In the genomic region with DNA sequence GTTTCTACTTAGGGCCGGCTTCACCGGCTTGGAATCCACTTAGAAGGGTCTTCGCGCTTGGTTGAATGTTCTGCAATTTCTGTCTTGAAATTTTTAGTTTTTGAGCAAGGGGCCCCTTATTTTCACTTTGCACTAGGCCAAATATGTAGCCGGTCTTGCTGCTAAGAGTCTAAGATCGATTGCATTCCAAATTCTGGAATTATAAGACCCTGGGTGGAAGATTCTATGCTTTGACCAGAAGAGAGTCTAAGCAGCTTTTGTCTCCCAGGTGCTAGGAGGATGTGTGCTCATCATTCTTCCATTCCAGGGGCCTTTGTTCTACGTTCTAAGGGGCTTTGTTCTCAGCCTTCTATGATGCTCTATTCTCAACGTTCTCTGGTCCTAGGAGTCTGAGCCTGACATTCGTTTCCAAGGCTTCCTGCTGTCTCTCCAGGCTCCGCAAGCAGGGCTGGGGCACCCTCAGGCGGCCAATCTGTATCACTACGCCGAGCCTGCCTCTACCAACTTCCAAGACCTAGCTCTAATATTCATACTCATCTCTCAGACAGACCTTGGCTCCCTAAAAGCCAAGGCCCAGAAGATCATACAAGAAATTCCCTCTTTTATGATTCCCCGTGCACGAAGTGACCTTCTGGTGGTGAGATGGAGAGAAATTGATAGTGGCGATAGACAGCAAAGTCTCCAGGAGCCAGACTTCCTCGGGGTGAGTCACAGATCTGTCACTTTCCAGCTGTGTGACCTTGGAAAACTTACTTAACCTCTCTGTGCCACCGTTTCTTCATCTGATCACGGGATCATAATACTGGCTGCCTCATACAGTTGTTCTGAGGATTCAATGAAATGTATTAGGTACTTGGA, we compare ENCODE assay signal across 8 cellular contexts. TPM values are rescaled to one million over a fixed set of nuclear protein-coding genes. Genes with fewer than 3 reads are reported as not detected.
DNase-seq lines count a peak whose midpoint lies in the region; ATAC-seq and TF ChIP-seq lines count a peak whose summit lies in the region.

No MANE protein-coding gene starts in this region.

- peaks cover 22% of the 10 kb centered on the region for H3K4me1 ChIP-seq in testis

- no peaks in the 10 kb centered on the region for H3K9me2 ChIP-seq in SU-DHL-6 (replicated peaks; ENCODE audit: insufficient read depth, low read length)

- H3K4me1 Mint-ChIP-seq in activated naive CD8-positive, alpha-beta T cell treated with anti-CD3 and anti-CD28 coated beads for 36 hours: peaks cover 22% of the 10 kb centered on the region
- H3K4me1 Mint-ChIP-seq in glutamatergic neuron (ENCODE audit: low read depth, unreplicated experiment) (peaks cover 5% of the 10 kb centered on the region), osteocyte (ENCODE audit: unreplicated experiment) (peaks cover 18% of the 10 kb centered on the region)

- H3K9me3 ChIP-seq in SU-DHL-6 (ENCODE audit: insufficient read depth, low read length) (no peaks in the 10 kb centered on the region), testis (no peaks in the 10 kb centered on the region)

- intact Hi-C loops in testis (cut with DNase I; ENCODE audit: low total_unique reads): loop anchor here (2.0 kb wide), 1 partner anchor 49 kb away; no protein-coding TSS in a partner anchor

- no peak for TF ChIP-seq POLR2A in testis (IDR thresholded peaks at IDR 0.05)

- ATAC-seq in GM21737 (IDR thresholded peaks at IDR 0.05; ENCODE audit: unreplicated experiment): no peak

- H3F3A ChIP-seq in SU-DHL-6 (ENCODE audit: insufficient read depth): peaks cover 4% of the 10 kb centered on the region

- no peaks in the 10 kb centered on the region for H4K20me1 ChIP-seq in SU-DHL-6 (ENCODE audit: low read depth, low read length)

- no peaks in the 10 kb centered on the region for H3K36me3 ChIP-seq in SU-DHL-6 (ENCODE audit: low read length)
- no peaks in the 10 kb centered on the region for H3K36me3 ChIP-seq in testis (ENCODE audit: low read depth, missing control alignments)

- no peak overlapping the region for H3K9ac ChIP-seq in SU-DHL-6 (ENCODE audit: low read length)

- H3K27ac ChIP-seq in SU-DHL-6 (ENCODE audit: low read depth, low read length) (no peak overlapping the region), testis (peak overlapping the region; percentile 60 to 85)

- peak overlapping the region; percentile 58 for H3K4me2 ChIP-seq in SU-DHL-6 (ENCODE audit: low read depth, low read length, poor library complexity, severe bottlenecking)

- peak overlapping the region; percentile 78 for H3K27ac Mint-ChIP-seq in activated naive CD8-positive, alpha-beta T cell treated with anti-CD3 and anti-CD28 coated beads for 36 hours
- H3K27ac Mint-ChIP-seq in glutamatergic neuron (ENCODE audit: unreplicated experiment): peak overlapping the region; percentile 99
- H3K27ac Mint-ChIP-seq in osteocyte (ENCODE audit: unreplicated experiment): peak overlapping the region; percentile 92

- TF ChIP-seq CTCF in GM12864 (IDR thresholded peaks at IDR 0.05; ENCODE audit: low read depth, low read length, missing control alignments): peak; percentile 93
- peak; percentile 85 for TF ChIP-seq CTCF in SU-DHL-6 (IDR thresholded peaks at IDR 0.05; ENCODE audit: insufficient read depth, low read length, poor library complexity, severe bottlenecking)
- peak; percentile 65 for TF ChIP-seq CTCF in glutamatergic neuron (IDR thresholded peaks at IDR 0.05; ENCODE audit: partially characterized antibody, unreplicated experiment)
- peak; percentile 98 for TF ChIP-seq CTCF in osteocyte (IDR thresholded peaks at IDR 0.05)
- peak; percentile 73 to 79 (median 76) for TF ChIP-seq CTCF in testis (IDR thresholded peaks at IDR 0.05)

- peaks cover 27% of the 10 kb centered on the region for H3K27me3 Mint-ChIP-seq in activated naive CD8-positive, alpha-beta T cell treated with anti-CD3 and anti-CD28 coated beads for 36 hours
- no peaks in the 10 kb centered on the region for H3K27me3 Mint-ChIP-seq in glutamatergic neuron (ENCODE audit: unreplicated experiment)
- H3K27me3 Mint-ChIP-seq in osteocyte (ENCODE audit: unreplicated experiment): no peaks in the 10 kb centered on the region

- H3K27me3 ChIP-seq in SU-DHL-6 (ENCODE audit: low read length) (no peaks in the 10 kb centered on the region), testis (no peaks in the 10 kb centered on the region)

- 1 to 4% methylated on average over 17 to 19 of the region's 19 CpGs for WGBS in testis, 2 donors

- no peaks in the 10 kb centered on the region for H3K79me2 ChIP-seq in SU-DHL-6 (ENCODE audit: insufficient read depth, low read length)

- no peaks in the 10 kb centered on the region for H3K9me3 Mint-ChIP-seq in activated naive CD8-positive, alpha-beta T cell treated with anti-CD3 and anti-CD28 coated beads for 36 hours
- peaks cover 2% of the 10 kb centered on the region for H3K9me3 Mint-ChIP-seq in glutamatergic neuron (ENCODE audit: unreplicated experiment)
- H3K9me3 Mint-ChIP-seq in osteocyte (ENCODE audit: unreplicated experiment): no peaks in the 10 kb centered on the region

- H2AFZ ChIP-seq in SU-DHL-6 (ENCODE audit: low read depth, low read length, severe bottlenecking): peak overlapping the region; percentile 6

- DNase-seq in GM12864 (ENCODE audit: low read depth) (no peak), NCI-H1105 (lab: John Stamatoyannopoulos, UW) (peak; percentile 79), glutamatergic neuron (peak; percentile 86), osteocyte (ENCODE audit: extremely low spot score, unreplicated experiment) (peak; percentile 94), testis (peak; percentile 92)
- peak; percentile 80 for DNase-seq in activated naive CD8-positive, alpha-beta T cell treated with anti-CD3 and anti-CD28 coated beads for 36 hours

- peak overlapping the region; percentile 71 for H3K4me3 Mint-ChIP-seq in activated naive CD8-positive, alpha-beta T cell treated with anti-CD3 and anti-CD28 coated beads for 36 hours
- peak overlapping the region; percentile 83 for H3K4me3 Mint-ChIP-seq in glutamatergic neuron (ENCODE audit: unreplicated experiment)
- peak overlapping the region; percentile 76 for H3K4me3 Mint-ChIP-seq in osteocyte (ENCODE audit: unreplicated experiment)

- H3K4me3 ChIP-seq in GM12864 (ENCODE audit: low read depth, low read length) (peak overlapping the region; percentile 36), SU-DHL-6 (ENCODE audit: insufficient read depth, low read length, poor library complexity, severe bottlenecking) (peak overlapping the region; percentile 37), testis (peak overlapping the region; percentile 36 to 37)

- H3K36me3 Mint-ChIP-seq in activated naive CD8-positive, alpha-beta T cell treated with anti-CD3 and anti-CD28 coated beads for 36 hours: peaks cover under 1% of the 10 kb centered on the region
- H3K36me3 Mint-ChIP-seq in glutamatergic neuron (ENCODE audit: unreplicated experiment) (no peaks in the 10 kb centered on the region), osteocyte (ENCODE audit: unreplicated experiment) (no peaks in the 10 kb centered on the region)

RNA-seq across cellular contexts. Expression of gene DACT3, which starts 1.0 kb away (rescaled TPM):
- 1 to 10 TPM; 3.7 to 3.9 TPM for total RNA-seq in activated naive CD8-positive, alpha-beta T cell treated with anti-CD3 and anti-CD28 coated beads for 36 hours
- total RNA-seq in glutamatergic neuron (ENCODE audit: unreplicated experiment): 55.1 TPM
- total RNA-seq in osteocyte: 11.2 and 11.5 TPM in 2 replicates
- 10 to 100 TPM; 17.2 to 30.6 TPM for total RNA-seq in testis
- polyA plus RNA-seq in testis (ENCODE audit: insufficient read depth, low read depth, low replicate concordance): 19.8 TPM

RNA-seq across cellular contexts. Expression of gene GNG8, which starts 26.0 kb away (rescaled TPM):
- 10 to 100 TPM; 20.4 to 21.3 TPM for total RNA-seq in activated naive CD8-positive, alpha-beta T cell treated with anti-CD3 and anti-CD28 coated beads for 36 hours
- total RNA-seq in glutamatergic neuron (ENCODE audit: unreplicated experiment): 54.6 TPM
- not detected in 2 replicates for total RNA-seq in osteocyte
- total RNA-seq in testis: not detected
- polyA plus RNA-seq in testis (ENCODE audit: insufficient read depth, low read depth, low replicate concordance): not detected

RNA-seq across cellular contexts. Expression of gene PTGIR, which starts 37.1 kb away (rescaled TPM):
- total RNA-seq in activated naive CD8-positive, alpha-beta T cell treated with anti-CD3 and anti-CD28 coated beads for 36 hours: 10 to 100 TPM; 43.9 to 46.7 TPM
- total RNA-seq in glutamatergic neuron (ENCODE audit: unreplicated experiment) (0.27 TPM), osteocyte (0.31 and 0.38 TPM in 2 replicates), testis (under 1 TPM; 0.63 to 0.87 TPM)
- polyA plus RNA-seq in testis (ENCODE audit: insufficient read depth, low read depth, low replicate concordance): 1.0 TPM

RNA-seq across cellular contexts. Expression of gene PRKD2, which starts 55.0 kb away (rescaled TPM):
- total RNA-seq in activated naive CD8-positive, alpha-beta T cell treated with anti-CD3 and anti-CD28 coated beads for 36 hours: 10 to 100 TPM; 68.6 to 76.2 TPM
- 54.7 TPM for total RNA-seq in glutamatergic neuron (ENCODE audit: unreplicated experiment)
- 41.9 and 43.9 TPM in 2 replicates for total RNA-seq in osteocyte
- total RNA-seq in testis: 10 to 100 TPM; 25.6 to 35.4 TPM
- 22.6 TPM for polyA plus RNA-seq in testis (ENCODE audit: insufficient read depth, low read depth, low replicate concordance)

Comparison
In these comparisons a context has a peak if more than half of its experiments do, and no peak if none do; other contexts are left out.
1. RNA of gene PTGIR, which starts 37.1 kb away (total RNA-seq): 43.9 to 46.7 TPM in activated naive CD8-positive, alpha-beta T cell treated with anti-CD3 and anti-CD28 coated beads for 36 hours; 0.63 to 0.87 TPM in testis, 0.31 to 0.38 TPM in osteocyte and 0.27 TPM in glutamatergic neuron (single experiment); every median in the first group is over 10 times any median in the second.
2. Peak in every context shown above with its lines, with median percentiles within 50 percentile points of each other: H3K4me3 ChIP-seq, CTCF ChIP-seq, H3K27ac Mint-ChIP-seq and H3K4me3 Mint-ChIP-seq.